Comparison of ENCODE assay signal across 10 cellular contexts in genomic region chr6:63537126-63537958, GRCh38. TPM values are rescaled to one million over a fixed set of nuclear protein-coding genes. Genes with fewer than 3 reads are reported as not detected.
DNase-seq lines count a peak whose midpoint lies in the region; ATAC-seq and TF ChIP-seq lines count a peak whose summit lies in the region.
"Had no signal": no experiment of that assay in that cellular context is flagged by ENCODE, and none has a peak within 500 bp of the region (broad histone marks: within the 10 kb centered on the region; RNA-seq: fewer than 3 reads in every experiment).

No MANE protein-coding gene starts in this region.

- no peaks in the 10 kb centered on the region for H3K36me3 Mint-ChIP-seq in osteocyte (ENCODE audit: unreplicated experiment)

- no peaks in the 10 kb centered on the region for H3K4me1 Mint-ChIP-seq in osteocyte (ENCODE audit: unreplicated experiment)

- no peak overlapping the region for H3K4me3 Mint-ChIP-seq in osteocyte (ENCODE audit: unreplicated experiment)

- no peak for TF ChIP-seq CTCF in osteocyte (IDR thresholded peaks at IDR 0.05)

- peaks cover 7% of the 10 kb centered on the region for H3K27me3 Mint-ChIP-seq in osteocyte (ENCODE audit: unreplicated experiment)

- peak; percentile 66 for DNase-seq in NCI-H69 (lab: John Stamatoyannopoulos, UW)
- DNase-seq in kidney tubule cell (ENCODE audit: low spot score): peak; percentile 63
- DNase-seq in EL: no peak
- DNase-seq in activated CD8-positive, alpha-beta memory T cell treated with anti-CD3 and anti-CD28 coated beads for 24 hours: no peak
- DNase-seq in osteocyte (ENCODE audit: extremely low spot score, unreplicated experiment): no peak
- DNase-seq: activated T-cell treated with anti-CD3 and anti-CD28 coated beads for 4 hours; stimulated activated naive CD4-positive, alpha-beta T cell treated with Interleukin-2 at 50 U/mL for 16 hours had no signal

- H3K9me3 Mint-ChIP-seq in osteocyte (ENCODE audit: unreplicated experiment): no peaks in the 10 kb centered on the region

- ATAC-seq in GM18520 (IDR thresholded peaks at IDR 0.05; ENCODE audit: unreplicated experiment) (peak; percentile 63), GM21825 (IDR thresholded peaks at IDR 0.05; ENCODE audit: unreplicated experiment) (peak; percentile 73), GM18868 (IDR thresholded peaks at IDR 0.05; ENCODE audit: unreplicated experiment) (no peak)

- no peak overlapping the region for H3K27ac Mint-ChIP-seq in osteocyte (ENCODE audit: unreplicated experiment)

RNA-seq across cellular contexts. Expression of gene PTP4A1, which starts 34.9 kb away (rescaled TPM):
- 58.7 and 62.4 TPM in 2 replicates for total RNA-seq in osteocyte

Comparison
In these comparisons a context has a peak if more than half of its experiments do, and no peak if none do; other contexts are left out.
1. DNase-seq: peak in NCI-H69 (single experiment) and kidney tubule cell (single experiment); none in EL (single experiment), activated CD8-positive, alpha-beta memory T cell treated with anti-CD3 and anti-CD28 coated beads for 24 hours (single experiment) and osteocyte (single experiment).